In genomic region chr10:107129013-107129412, GRCh38 we compare ENCODE assay signal across 1 cellular context.
TF ChIP-seq lines count a peak whose summit lies in the region.

No MANE protein-coding gene starts in this region.

TF ChIP-seq in SK-N-SH, 30 proteins besides CTCF, POLR2A, EP300 and RAD21 (continued from another document):
- TF ChIP-seq REST (IDR thresholded peaks at IDR 0.05; ENCODE audit: low read depth, low read length) (no peak), MXI1 (IDR thresholded peaks at IDR 0.05; ENCODE audit: low read depth, low read length) (peak; percentile 42; the same call in 1 of the 2 replicates), FOXM1 (IDR thresholded peaks at IDR 0.05; ENCODE audit: low read depth) (no peak), MEF2A (IDR thresholded peaks at IDR 0.05; ENCODE audit: borderline replicate concordance, low read depth) (no peak), SIN3A (IDR thresholded peaks at IDR 0.05; ENCODE audit: borderline replicate concordance, low read depth, low read length) (no peak), IRF3 (IDR thresholded peaks at IDR 0.05; ENCODE audit: low read depth, low read length) (no peak), RCOR1 (IDR thresholded peaks at IDR 0.05; ENCODE audit: low read length) (0 out of 2 replicates have a peak, but pooled peaks have one; percentile 2)
